14 cellular contexts compared by ENCODE assay signal in genomic region chr3:151351648-151352047, GRCh38. TPM values are rescaled to one million over a fixed set of nuclear protein-coding genes. Genes with fewer than 3 reads are reported as not detected.
DNase-seq lines count a peak whose midpoint lies in the region; ATAC-seq lines count a peak whose summit lies in the region.
"Had no signal": no experiment of that assay in that cellular context is flagged by ENCODE, and none has a peak within 500 bp of the region (broad histone marks: within the 10 kb centered on the region; RNA-seq: fewer than 3 reads in every experiment).

No MANE protein-coding gene starts in this region.

- ATAC-seq in GM21786 (IDR thresholded peaks at IDR 0.05; ENCODE audit: unreplicated experiment), result peak; percentile 5
- peak; percentile 17 for ATAC-seq in HG03520 (IDR thresholded peaks at IDR 0.05; ENCODE audit: unreplicated experiment)
- peak; percentile 43 for ATAC-seq in stimulated activated memory B cell treated with anti-CD40 and anti-IgM and Interleukin-4, amounts not matched to agents 10 μg/mL and 1 μg/mL and 100 μg/mL, for 72 hours
- ATAC-seq: A549; activated CD8-positive, alpha-beta T cell treated with anti-CD3 and anti-CD28 coated beads, Interleukin-2, amount 10 ng/mL, durations not matched to agents 7 days and 5 days had no signal

- H3K4me3 Mint-ChIP-seq in activated CD4-positive, alpha-beta T cell treated with anti-CD3 and anti-CD28 coated beads, Interleukin-2, amount 10 ng/mL, durations not matched to agents 24 days and 14 days, result peak overlapping the region; percentile 45
- H3K4me3 Mint-ChIP-seq in stimulated activated memory B cell treated with anti-CD40 and anti-IgM and Interleukin-4, amounts not matched to agents 10 μg/mL and 1 μg/mL and 100 μg/mL, for 72 hours, result peak overlapping the region; percentile 52
- H3K4me3 Mint-ChIP-seq: activated CD8-positive, alpha-beta T cell treated with anti-CD3 and anti-CD28 coated beads, Interleukin-2, amount 10 ng/mL, durations not matched to agents 7 days and 5 days; activated naive CD8-positive, alpha-beta T cell treated with anti-CD3 and anti-CD28 coated beads for 36 hours had no signal

- peaks cover 15% of the 10 kb centered on the region for H3K4me1 Mint-ChIP-seq in activated CD4-positive, alpha-beta T cell treated with anti-CD3 and anti-CD28 coated beads, Interleukin-2, amount 10 ng/mL, durations not matched to agents 24 days and 14 days
- H3K4me1 Mint-ChIP-seq in stimulated activated memory B cell treated with anti-CD40 and anti-IgM and Interleukin-4, amounts not matched to agents 10 μg/mL and 1 μg/mL and 100 μg/mL, for 72 hours, result peaks cover 30% of the 10 kb centered on the region

- no peaks in the 10 kb centered on the region for H3K9me3 Mint-ChIP-seq in activated CD4-positive, alpha-beta T cell treated with anti-CD3 and anti-CD28 coated beads, Interleukin-2, amount 10 ng/mL, durations not matched to agents 24 days and 14 days
- no peaks in the 10 kb centered on the region for H3K9me3 Mint-ChIP-seq in stimulated activated memory B cell treated with anti-CD40 and anti-IgM and Interleukin-4, amounts not matched to agents 10 μg/mL and 1 μg/mL and 100 μg/mL, for 72 hours
- H3K9me3 Mint-ChIP-seq: activated naive CD8-positive, alpha-beta T cell treated with anti-CD3 and anti-CD28 coated beads for 36 hours had no signal

- H3K27me3 Mint-ChIP-seq in activated CD4-positive, alpha-beta T cell treated with anti-CD3 and anti-CD28 coated beads, Interleukin-2, amount 10 ng/mL, durations not matched to agents 24 days and 14 days, result peaks cover 29% of the 10 kb centered on the region
- no peaks in the 10 kb centered on the region for H3K27me3 Mint-ChIP-seq in stimulated activated memory B cell treated with anti-CD40 and anti-IgM and Interleukin-4, amounts not matched to agents 10 μg/mL and 1 μg/mL and 100 μg/mL, for 72 hours

- no peak overlapping the region for H3K27ac Mint-ChIP-seq in activated CD4-positive, alpha-beta T cell treated with anti-CD3 and anti-CD28 coated beads, Interleukin-2, amount 10 ng/mL, durations not matched to agents 24 days and 14 days
- peak overlapping the region; percentile 63 for H3K27ac Mint-ChIP-seq in stimulated activated memory B cell treated with anti-CD40 and anti-IgM and Interleukin-4, amounts not matched to agents 10 μg/mL and 1 μg/mL and 100 μg/mL, for 72 hours
- H3K27ac Mint-ChIP-seq: activated CD8-positive, alpha-beta T cell treated with anti-CD3 and anti-CD28 coated beads, Interleukin-2, amount 10 ng/mL, durations not matched to agents 7 days and 5 days; activated naive CD8-positive, alpha-beta T cell treated with anti-CD3 and anti-CD28 coated beads for 36 hours had no signal

- intact Hi-C loops in activated CD4-positive, alpha-beta T cell treated with anti-CD3 and anti-CD28 coated beads, Interleukin-2, amount 10 ng/mL, durations not matched to agents 24 days and 14 days (cut with micrococcal nuclease), result no loop called here

- H3K36me3 Mint-ChIP-seq in activated CD4-positive, alpha-beta T cell treated with anti-CD3 and anti-CD28 coated beads, Interleukin-2, amount 10 ng/mL, durations not matched to agents 24 days and 14 days (ENCODE audit: low read depth), result no peaks in the 10 kb centered on the region
- H3K36me3 Mint-ChIP-seq in stimulated activated memory B cell treated with anti-CD40 and anti-IgM and Interleukin-4, amounts not matched to agents 10 μg/mL and 1 μg/mL and 100 μg/mL, for 72 hours, result no peaks in the 10 kb centered on the region
- H3K36me3 Mint-ChIP-seq: activated naive CD8-positive, alpha-beta T cell treated with anti-CD3 and anti-CD28 coated beads for 36 hours had no signal

- no peak for DNase-seq in activated CD4-positive, alpha-beta T cell treated with anti-CD3 and anti-CD28 coated beads, Interleukin-2, amount 10 ng/mL, durations not matched to agents 24 days and 14 days
- no peak for DNase-seq in activated CD4-positive, alpha-beta T cell treated with anti-CD3 and anti-CD28 coated beads for 4 hours
- DNase-seq in NCI-H82 treated with DMSO at 0.1 percent for 48 hours (lab: John Stamatoyannopoulos, UW; ENCODE audit: unreplicated experiment) (no peak), globus pallidus (ENCODE audit: low spot score) (no peak), kidney glomerular epithelial cell (lab: John Stamatoyannopoulos, UW) (no peak)
- DNase-seq: activated CD8-positive, alpha-beta T cell treated with anti-CD3 and anti-CD28 coated beads, Interleukin-2, amount 10 ng/mL, durations not matched to agents 7 days and 5 days; activated naive CD8-positive, alpha-beta T cell treated with anti-CD3 and anti-CD28 coated beads for 36 hours; NCI-H1694 treated with DMSO at 0.1 percent for 48 hours; sigmoid colon had no signal

RNA-seq across cellular contexts. Expression of gene P2RY13, which starts 22.3 kb away (rescaled TPM):
- not detected in 2 replicates for total RNA-seq in activated CD4-positive, alpha-beta T cell treated with anti-CD3 and anti-CD28 coated beads, Interleukin-2, amount 10 ng/mL, durations not matched to agents 24 days and 14 days
- total RNA-seq: activated CD8-positive, alpha-beta T cell treated with anti-CD3 and anti-CD28 coated beads, Interleukin-2, amount 10 ng/mL, durations not matched to agents 7 days and 5 days; activated naive CD8-positive, alpha-beta T cell treated with anti-CD3 and anti-CD28 coated beads for 36 hours had no signal

RNA-seq across cellular contexts. Expression of gene P2RY12, which starts 32.9 kb away (rescaled TPM):
- not detected in 2 replicates for total RNA-seq in activated CD4-positive, alpha-beta T cell treated with anti-CD3 and anti-CD28 coated beads, Interleukin-2, amount 10 ng/mL, durations not matched to agents 24 days and 14 days
- total RNA-seq: activated CD8-positive, alpha-beta T cell treated with anti-CD3 and anti-CD28 coated beads, Interleukin-2, amount 10 ng/mL, durations not matched to agents 7 days and 5 days; activated naive CD8-positive, alpha-beta T cell treated with anti-CD3 and anti-CD28 coated beads for 36 hours had no signal

RNA-seq across cellular contexts. Expression of gene GPR87, which starts 35.0 kb away (rescaled TPM):
- 1.0 and 1.4 TPM in 2 replicates for total RNA-seq in activated CD4-positive, alpha-beta T cell treated with anti-CD3 and anti-CD28 coated beads, Interleukin-2, amount 10 ng/mL, durations not matched to agents 24 days and 14 days
- total RNA-seq: activated CD8-positive, alpha-beta T cell treated with anti-CD3 and anti-CD28 coated beads, Interleukin-2, amount 10 ng/mL, durations not matched to agents 7 days and 5 days; activated naive CD8-positive, alpha-beta T cell treated with anti-CD3 and anti-CD28 coated beads for 36 hours; sigmoid colon; tibial nerve had no signal
